In the genomic region with DNA sequence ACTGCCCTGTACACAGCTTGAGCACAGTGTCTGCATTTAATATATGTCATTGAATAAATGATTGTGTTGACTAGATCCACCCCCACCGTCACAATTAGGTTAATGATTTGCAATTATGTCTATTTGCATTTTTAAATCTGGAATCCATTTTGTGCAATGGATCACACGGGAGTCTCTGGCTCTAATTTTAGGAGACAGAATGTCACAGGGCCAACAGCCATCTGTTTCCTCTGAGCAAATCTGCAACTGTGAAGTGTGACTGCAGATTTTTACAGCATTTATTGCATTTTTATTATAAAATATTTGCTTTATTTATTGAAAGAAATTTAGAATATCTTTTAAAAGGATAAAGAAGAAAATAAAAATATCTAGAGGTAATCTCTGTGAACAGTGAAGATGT, we compare ENCODE assay signal across 25 cellular contexts.
"Had no signal": no experiment of that assay in that cellular context is flagged by ENCODE, and none has a peak within 500 bp of the region (broad histone marks: within the 10 kb centered on the region; RNA-seq: fewer than 3 reads in every experiment).

No MANE protein-coding gene starts in this region.

- H3K4me1 Mint-ChIP-seq: activated CD4-positive, alpha-beta T cell treated with anti-CD3 and anti-CD28 coated beads, Interleukin-2, amount 10 ng/mL, durations not matched to agents 24 days and 14 days; activated CD8-positive, alpha-beta memory T cell treated with anti-CD3 and anti-CD28 coated beads, Interleukin-2, amount 10 ng/mL, durations not matched to agents 7 days and 5 days had no signal

- H3K27ac Mint-ChIP-seq: activated CD4-positive, alpha-beta T cell treated with anti-CD3 and anti-CD28 coated beads, Interleukin-2, amount 10 ng/mL, durations not matched to agents 24 days and 14 days; activated CD8-positive, alpha-beta memory T cell treated with anti-CD3 and anti-CD28 coated beads, Interleukin-2, amount 10 ng/mL, durations not matched to agents 7 days and 5 days; activated naive CD4-positive, alpha-beta T cell treated with anti-CD3 and anti-CD28 coated beads, Interleukin-2, amount 50 U/mL, for 72 hours; activated naive CD8-positive, alpha-beta T cell treated with anti-CD3 and anti-CD28 coated beads, Interleukin-2, amount 50 U/mL, for 24 hours; activated T-cell treated with anti-CD3 and anti-CD28 coated beads, Interleukin-2, amount 50 U/mL, for 24 hours; T-helper 1 cell treated with Interleukin-12 subunit alpha and Interleukin-12 subunit beta and Interleukin-4 antibody, amounts not matched to agents 30 μg/mL and 1 μg/mL, for 36 hours; WTC11 had no signal

- H3K36me3 Mint-ChIP-seq: activated CD8-positive, alpha-beta memory T cell treated with anti-CD3 and anti-CD28 coated beads, Interleukin-2, amount 10 ng/mL, durations not matched to agents 7 days and 5 days; activated naive CD4-positive, alpha-beta T cell treated with anti-CD3 and anti-CD28 coated beads, Interleukin-2, amount 50 U/mL, for 72 hours had no signal

- ATAC-seq: activated CD8-positive, alpha-beta memory T cell treated with anti-CD3 and anti-CD28 coated beads, Interleukin-2, amount 10 ng/mL, durations not matched to agents 7 days and 5 days; activated naive CD4-positive, alpha-beta T cell treated with anti-CD3 and anti-CD28 coated beads, Interleukin-2, amount 50 U/mL, for 72 hours; activated naive CD8-positive, alpha-beta T cell treated with anti-CD3 and anti-CD28 coated beads, Interleukin-2, amount 50 U/mL, for 24 hours; body of pancreas; PC-3; WTC11 had no signal

- H3K9me3 ChIP-seq: ascending aorta, body of pancreas had no signal

- DNase-seq: activated CD4-positive, alpha-beta T cell treated with anti-CD3 and anti-CD28 coated beads, Interleukin-2, amount 10 ng/mL, durations not matched to agents 24 days and 14 days; activated CD4-positive, alpha-beta T cell treated with anti-CD3 and anti-CD28 coated beads, Interleukin-2, amount 50 U/mL, for 48 hours; activated CD4-positive, CD25-positive, alpha-beta regulatory T cell treated with anti-CD3 and anti-CD28 coated beads, Interleukin-2, amount 50 U/mL, for 72 hours; activated CD8-positive, alpha-beta memory T cell treated with anti-CD3 and anti-CD28 coated beads, Interleukin-2, amount 10 ng/mL, durations not matched to agents 7 days and 5 days; activated effector memory CD4-positive, alpha-beta T cell treated with anti-CD3 and anti-CD28 coated beads, Interleukin-2, amount 50 U/mL, for 16 hours; activated naive CD4-positive, alpha-beta T cell treated with Interleukin-2 at 50 U/mL for 16 hours; activated naive CD8-positive, alpha-beta T cell treated with anti-CD3 and anti-CD28 coated beads, Interleukin-2, amount 50 U/mL, for 24 hours; activated T-cell treated with anti-CD3 and anti-CD28 coated beads, Interleukin-2, amount 50 U/mL, for 24 hours; amniotic stem cell; body of pancreas; central memory CD4-positive, alpha-beta T cell; Kasumi-1; KBM-7; NCI-H1105 treated with DMSO at 0.1 percent for 48 hours; NCI-H1436 treated with DMSO at 0.1 percent for 48 hours; NCI-H1930; NCI-H446 treated with DMSO at 0.1 percent for 48 hours; NCI-H524 treated with DMSO at 0.1 percent for 48 hours; PC-3; SHP77 treated with DMSO at 0.1 percent for 48 hours; T-helper 9 cell had no signal

- H3K4me3 Mint-ChIP-seq: activated CD4-positive, alpha-beta T cell treated with anti-CD3 and anti-CD28 coated beads, Interleukin-2, amount 10 ng/mL, durations not matched to agents 24 days and 14 days; activated CD8-positive, alpha-beta memory T cell treated with anti-CD3 and anti-CD28 coated beads, Interleukin-2, amount 10 ng/mL, durations not matched to agents 7 days and 5 days; activated naive CD8-positive, alpha-beta T cell treated with anti-CD3 and anti-CD28 coated beads, Interleukin-2, amount 50 U/mL, for 24 hours; activated T-cell treated with anti-CD3 and anti-CD28 coated beads, Interleukin-2, amount 50 U/mL, for 24 hours; T-helper 1 cell treated with Interleukin-12 subunit alpha and Interleukin-12 subunit beta and Interleukin-4 antibody, amounts not matched to agents 30 μg/mL and 1 μg/mL, for 36 hours; WTC11 had no signal

- H3K27me3 Mint-ChIP-seq: activated CD4-positive, alpha-beta T cell treated with anti-CD3 and anti-CD28 coated beads, Interleukin-2, amount 10 ng/mL, durations not matched to agents 24 days and 14 days; activated CD8-positive, alpha-beta memory T cell treated with anti-CD3 and anti-CD28 coated beads, Interleukin-2, amount 10 ng/mL, durations not matched to agents 7 days and 5 days; activated naive CD8-positive, alpha-beta T cell treated with anti-CD3 and anti-CD28 coated beads, Interleukin-2, amount 50 U/mL, for 24 hours; activated T-cell treated with anti-CD3 and anti-CD28 coated beads, Interleukin-2, amount 50 U/mL, for 24 hours had no signal
